ENCODE assay signal across 1 cellular context in the genomic region with DNA sequence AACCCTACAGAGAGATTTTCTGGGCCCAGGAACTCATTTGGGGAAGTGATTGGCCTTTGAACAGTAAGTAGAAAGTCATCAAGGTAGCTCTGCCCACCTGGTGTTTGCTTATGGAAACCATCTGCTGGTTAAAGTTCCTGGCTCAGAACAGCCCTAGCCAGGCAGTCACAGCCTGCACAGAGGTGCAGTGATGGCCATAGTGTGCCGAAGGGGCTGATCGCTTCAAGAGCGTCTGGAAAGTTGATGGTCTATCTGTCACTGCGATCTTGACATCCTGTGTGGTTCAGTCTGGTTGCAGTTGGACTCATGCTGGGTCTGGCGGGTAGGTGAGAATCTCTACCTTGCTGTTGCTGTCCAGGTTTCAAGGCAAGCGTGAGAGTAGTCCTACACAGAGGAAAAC.
TF ChIP-seq lines count a peak whose summit lies in the region.

No MANE protein-coding gene starts in this region.

TF ChIP-seq in SK-N-SH treated with all-trans-retinoic acid at 6 μM for 48 hours, 23 proteins besides CTCF, POLR2A, EP300 and RAD21 (continued from another document):
- TF ChIP-seq, protein P1, sequence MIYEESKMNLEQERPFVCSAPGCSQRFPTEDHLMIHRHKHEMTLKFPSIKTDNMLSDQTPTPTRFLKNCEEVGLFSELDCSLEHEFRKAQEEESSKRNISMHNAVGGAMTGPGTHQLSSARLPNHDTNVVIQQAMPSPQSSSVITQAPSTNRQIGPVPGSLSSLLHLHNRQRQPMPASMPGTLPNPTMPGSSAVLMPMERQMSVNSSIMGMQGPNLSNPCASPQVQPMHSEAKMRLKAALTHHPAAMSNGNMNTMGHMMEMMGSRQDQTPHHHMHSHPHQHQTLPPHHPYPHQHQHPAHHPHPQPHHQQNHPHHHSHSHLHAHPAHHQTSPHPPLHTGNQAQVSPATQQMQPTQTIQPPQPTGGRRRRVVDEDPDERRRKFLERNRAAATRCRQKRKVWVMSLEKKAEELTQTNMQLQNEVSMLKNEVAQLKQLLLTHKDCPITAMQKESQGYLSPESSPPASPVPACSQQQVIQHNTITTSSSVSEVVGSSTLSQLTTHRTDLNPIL (CRISPR knock-in tag; IDR thresholded peaks at IDR 0.05; ENCODE audit: low read depth) = no peak
- TF ChIP-seq ESRRG (CRISPR knock-in tag; IDR thresholded peaks at IDR 0.05) = no peak
- no peak for TF ChIP-seq ZNF70 (CRISPR knock-in tag; IDR thresholded peaks at IDR 0.05)
- TF ChIP-seq ISL1 (CRISPR knock-in tag; IDR thresholded peaks at IDR 0.05) = no peak
- TF ChIP-seq, protein P2, sequence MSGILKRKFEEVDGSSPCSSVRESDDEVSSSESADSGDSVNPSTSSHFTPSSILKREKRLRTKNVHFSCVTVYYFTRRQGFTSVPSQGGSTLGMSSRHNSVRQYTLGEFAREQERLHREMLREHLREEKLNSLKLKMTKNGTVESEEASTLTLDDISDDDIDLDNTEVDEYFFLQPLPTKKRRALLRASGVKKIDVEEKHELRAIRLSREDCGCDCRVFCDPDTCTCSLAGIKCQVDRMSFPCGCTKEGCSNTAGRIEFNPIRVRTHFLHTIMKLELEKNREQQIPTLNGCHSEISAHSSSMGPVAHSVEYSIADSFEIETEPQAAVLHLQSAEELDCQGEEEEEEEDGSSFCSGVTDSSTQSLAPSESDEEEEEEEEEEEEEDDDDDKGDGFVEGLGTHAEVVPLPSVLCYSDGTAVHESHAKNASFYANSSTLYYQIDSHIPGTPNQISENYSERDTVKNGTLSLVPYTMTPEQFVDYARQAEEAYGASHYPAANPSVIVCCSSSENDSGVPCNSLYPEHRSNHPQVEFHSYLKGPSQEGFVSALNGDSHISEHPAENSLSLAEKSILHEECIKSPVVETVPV (CRISPR knock-in tag; IDR thresholded peaks at IDR 0.05) = no peak
- TF ChIP-seq TCF4 (CRISPR knock-in tag; IDR thresholded peaks at IDR 0.05; ENCODE audit: borderline replicate concordance) = no peak
- no peak for TF ChIP-seq PPARA (CRISPR knock-in tag; IDR thresholded peaks at IDR 0.05; ENCODE audit: borderline replicate concordance)
- TF ChIP-seq ZC3H10 (CRISPR knock-in tag; IDR thresholded peaks at IDR 0.05) = no peak
- no peak for TF ChIP-seq ZFP3 (CRISPR knock-in tag; IDR thresholded peaks at IDR 0.05)
TF ChIP-seq in SK-N-SH treated with all-trans-retinoic acid at 6 μM for 48 hours: peak in this region for 0.
